Comparison of ENCODE assay signal across 1 cellular context in genomic region chr15:45298964-45299378, GRCh38.
TF ChIP-seq lines count a peak whose summit lies in the region.
"Not testable (repeated sequence)": the region's sequence is repeated elsewhere in the genome, so short reads cannot be mapped to it uniquely, and the experiment has no call there.

No MANE protein-coding gene starts in this region.

TF ChIP-seq in HepG2, 621 proteins besides CTCF, POLR2A, EP300 and RAD21 (continued from another document and continues in another):
- TF ChIP-seq HNF1B (CRISPR knock-in tag; IDR thresholded peaks at IDR 0.05): peak; percentile 84
- TF ChIP-seq MED1 (CRISPR knock-in tag; IDR thresholded peaks at IDR 0.05): peak; percentile 93
- peak; percentile 92 for TF ChIP-seq SOX5 (CRISPR knock-in tag; IDR thresholded peaks at IDR 0.05; ENCODE audit: borderline replicate concordance)
- TF ChIP-seq ATF1 (CRISPR knock-in tag; IDR thresholded peaks at IDR 0.05): peak; percentile 28; the same call in 1 of the 2 replicates
- peak; percentile 53; the same call in 1 of the 2 replicates for TF ChIP-seq EHMT2 (IDR thresholded peaks at IDR 0.05; ENCODE audit: borderline replicate concordance, low read depth, low read length)
- 0 out of 2 replicates have a peak, but pooled peaks have one; percentile 24 for TF ChIP-seq ZBED4 (CRISPR knock-in tag; IDR thresholded peaks at IDR 0.05; ENCODE audit: borderline replicate concordance)
- TF ChIP-seq ZNF512B (CRISPR knock-in tag; IDR thresholded peaks at IDR 0.05; ENCODE audit: borderline replicate concordance): 0 out of 2 replicates have a peak, but pooled peaks have one; percentile 24
- 0 out of 2 replicates have a peak, but pooled peaks have one; percentile 26 for TF ChIP-seq ZNF441 (CRISPR knock-in tag; IDR thresholded peaks at IDR 0.05; ENCODE audit: borderline replicate concordance)
- TF ChIP-seq HDAC1 (CRISPR knock-in tag; IDR thresholded peaks at IDR 0.05): peak; percentile 77
- TF ChIP-seq JUN (CRISPR knock-in tag; IDR thresholded peaks at IDR 0.05): peak; percentile 66; the same call in 1 of the 2 replicates
- peak; percentile 59; the same call in 1 of the 2 replicates for TF ChIP-seq HMG20A (CRISPR knock-in tag; IDR thresholded peaks at IDR 0.05; ENCODE audit: borderline replicate concordance)
- peak; percentile 83 for TF ChIP-seq NCOA2 (CRISPR knock-in tag; IDR thresholded peaks at IDR 0.05)
- TF ChIP-seq ZNF670 (CRISPR knock-in tag; IDR thresholded peaks at IDR 0.05; ENCODE audit: borderline replicate concordance): peak; percentile 39; the same call in 1 of the 2 replicates
- peak; percentile 37; the same call in 1 of the 2 replicates for TF ChIP-seq ZNF33A (CRISPR knock-in tag; IDR thresholded peaks at IDR 0.05; ENCODE audit: borderline replicate concordance)
- peak; percentile 96 for TF ChIP-seq SALL1 (CRISPR knock-in tag; IDR thresholded peaks at IDR 0.05)
- peak; percentile 17; the same call in 1 of the 2 replicates for TF ChIP-seq FOSL2 (CRISPR knock-in tag; IDR thresholded peaks at IDR 0.05)
- 0 out of 2 replicates have a peak, but pooled peaks have one; percentile 76 for TF ChIP-seq TRIM24 (CRISPR knock-in tag; IDR thresholded peaks at IDR 0.05)
- TF ChIP-seq FOXP1 (IDR thresholded peaks at IDR 0.05); CREM (CRISPR knock-in tag; IDR thresholded peaks at IDR 0.05); TCF12 (IDR thresholded peaks at IDR 0.05): not testable (repeated sequence)
- TF ChIP-seq FOXP1 (CRISPR knock-in tag; IDR thresholded peaks at IDR 0.05): peak; percentile 69; the same call in 1 of the 2 replicates
- peak; percentile 62; the same call in 1 of the 2 replicates for TF ChIP-seq ZNF292 (CRISPR knock-in tag; IDR thresholded peaks at IDR 0.05; ENCODE audit: borderline replicate concordance, low read depth)
- 0 out of 2 replicates have a peak, but pooled peaks have one; percentile 16 for TF ChIP-seq TBX3 (IDR thresholded peaks at IDR 0.05; ENCODE audit: borderline replicate concordance)
- TF ChIP-seq ARID5B (CRISPR knock-in tag; IDR thresholded peaks at IDR 0.05): peak; percentile 88
- TF ChIP-seq ELF3 (CRISPR knock-in tag; IDR thresholded peaks at IDR 0.05): peak; percentile 96
- peak; percentile 86; the same call in 1 of the 2 replicates for TF ChIP-seq NCOR1 (IDR thresholded peaks at IDR 0.05; ENCODE audit: borderline replicate concordance, low read length)
- TF ChIP-seq FOXK1 (CRISPR knock-in tag; IDR thresholded peaks at IDR 0.05; ENCODE audit: borderline replicate concordance, low read depth): peak; percentile 53; the same call in 1 of the 2 replicates
- TF ChIP-seq PHF21A (CRISPR knock-in tag; IDR thresholded peaks at IDR 0.05): peak; percentile 82
- peak; percentile 66; the same call in 1 of the 2 replicates for TF ChIP-seq CREM (IDR thresholded peaks at IDR 0.05)
- peak; percentile 77; the same call in 1 of the 2 replicates for TF ChIP-seq NCOA1 (CRISPR knock-in tag; IDR thresholded peaks at IDR 0.05)
- TF ChIP-seq SNAPC4 (CRISPR knock-in tag; IDR thresholded peaks at IDR 0.05): 0 out of 2 replicates have a peak, but pooled peaks have one; percentile 67
- peak; percentile 74 for TF ChIP-seq TEAD3 (CRISPR knock-in tag; optimal IDR thresholded peaks at IDR 0.05; ENCODE audit: borderline replicate concordance)
- TF ChIP-seq ZNF614 (CRISPR knock-in tag; IDR thresholded peaks at IDR 0.05; ENCODE audit: borderline replicate concordance): peak; percentile 68; the same call in 1 of the 2 replicates
- 0 out of 2 replicates have a peak, but pooled peaks have one; percentile 30 for TF ChIP-seq STAT6 (CRISPR knock-in tag; IDR thresholded peaks at IDR 0.05; ENCODE audit: borderline replicate concordance)
- TF ChIP-seq TCF12 (CRISPR knock-in tag; IDR thresholded peaks at IDR 0.05): 0 out of 2 replicates have a peak, but pooled peaks have one; percentile 59
- 0 out of 2 replicates have a peak, but pooled peaks have one; percentile 59 for TF ChIP-seq ZMAT3 (CRISPR knock-in tag; conservative IDR thresholded peaks at IDR 0.05)
- TF ChIP-seq ZNF12 (CRISPR knock-in tag; IDR thresholded peaks at IDR 0.05): 0 out of 2 replicates have a peak, but pooled peaks have one; percentile 16
- TF ChIP-seq KDM1A (CRISPR knock-in tag; IDR thresholded peaks at IDR 0.05): 0 out of 2 replicates have a peak, but pooled peaks have one; percentile 65
- peak; percentile 80; the same call in 1 of the 2 replicates for TF ChIP-seq TARDBP (CRISPR knock-in tag; IDR thresholded peaks at IDR 0.05)
- TF ChIP-seq ESRRA (CRISPR knock-in tag; IDR thresholded peaks at IDR 0.05; ENCODE audit: low read depth): peak; percentile 72; the same call in 1 of the 2 replicates
